30 cellular contexts compared by ENCODE assay signal in the genomic region with DNA sequence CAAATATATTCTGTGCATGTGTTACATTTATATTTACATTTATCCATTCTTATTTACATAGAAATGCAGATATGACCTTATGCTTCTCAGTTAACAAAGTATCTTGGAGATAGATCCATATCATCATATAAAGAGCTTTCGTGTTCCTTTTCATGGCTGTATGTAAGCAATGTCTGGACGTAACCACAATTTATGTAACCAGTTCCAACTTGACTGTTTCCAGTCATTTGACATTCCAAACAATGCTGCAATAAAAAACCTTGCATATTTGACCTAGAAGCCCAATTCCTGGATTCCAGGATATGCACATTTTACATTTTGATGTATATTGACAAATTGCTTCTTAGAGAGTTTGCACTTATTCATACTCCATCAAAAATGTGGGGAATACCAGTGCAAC.
"Had no signal": no experiment of that assay in that cellular context is flagged by ENCODE, and none has a peak within 500 bp of the region (broad histone marks: within the 10 kb centered on the region; RNA-seq: fewer than 3 reads in every experiment).

No MANE protein-coding gene starts in this region.

- H3K9ac ChIP-seq: KMS-11 had no signal

- H3K4me3 ChIP-seq: cardiac muscle cell, PC-9 had no signal

- ATAC-seq: activated CD4-positive, alpha-beta T cell treated with anti-CD3 and anti-CD28 coated beads for 36 hours; activated CD4-positive, CD25-positive, alpha-beta regulatory T cell treated with anti-CD3 and anti-CD28 coated beads, Interleukin-2, amount 50 U/mL, for 24 hours; activated CD8-positive, alpha-beta T cell treated with anti-CD3 and anti-CD28 coated beads, Interleukin-2, amount 10 ng/mL, durations not matched to agents 7 days and 5 days; activated naive CD8-positive, alpha-beta T cell treated with anti-CD3 and anti-CD28 coated beads, Interleukin-2, amount 50 U/mL, for 24 hours; WTC11 had no signal

- H3K27ac ChIP-seq: cardiac muscle cell, KMS-11, PC-9, RWPE1 had no signal

- H2AFZ ChIP-seq: PC-9 had no signal

- H3K4me2 ChIP-seq: KMS-11, PC-9 had no signal

- DNase-seq: activated CD4-positive, alpha-beta T cell treated with anti-CD3 and anti-CD28 coated beads for 36 hours; activated CD4-positive, alpha-beta T cell treated with anti-CD3 and anti-CD28 coated beads, Interleukin-2, amount 10 ng/mL, durations not matched to agents 7 days and 5 days; activated CD4-positive, alpha-beta T cell treated with anti-CD3 and anti-CD28 coated beads, Interleukin-2, amount 50 U/mL, for 48 hours; activated CD8-positive, alpha-beta T cell treated with anti-CD3 and anti-CD28 coated beads, Interleukin-2, amount 10 ng/mL, durations not matched to agents 7 days and 5 days; activated effector memory CD4-positive, alpha-beta T cell treated with Interleukin-2 at 50 U/mL for 16 hours; activated naive CD4-positive, alpha-beta T cell treated with anti-CD3 and anti-CD28 coated beads, Interleukin-2, amount 10 ng/mL, durations not matched to agents 7 days and 5 days; activated naive CD8-positive, alpha-beta T cell treated with anti-CD3 and anti-CD28 coated beads, Interleukin-2, amount 50 U/mL, for 24 hours; activated T-cell treated with anti-CD3 and anti-CD28 coated beads, Interleukin-2, amount 50 U/mL, for 48 hours; anterior cingulate cortex; NCI-H1092 treated with DMSO at 0.1 percent for 48 hours; NCI-H1417; NCI-H146; NCI-H187; NCI-H2029 treated with DMSO at 0.1 percent for 48 hours; NCI-H2107; NCI-H2171; NCI-H510A; NCI-H526; NCI-H748 treated with DMSO at 0.1 percent for 48 hours; NK-92 treated with Interleukin-12 subunit alpha and Interleukin-12 subunit beta, amount 100 ng/mL, for 24 hours; PC-9; Right ventricle myocardium superior; SW 1271; T-helper 1 cell; T1000 had no signal

- H3K27me3 ChIP-seq: cardiac muscle cell had no signal

- H3K36me3 ChIP-seq: cardiac muscle cell had no signal
